ENCODE assay signal across 16 cellular contexts in genomic region chr7:84492565-84493034, GRCh38.
DNase-seq lines count a peak whose midpoint lies in the region; ATAC-seq and TF ChIP-seq lines count a peak whose summit lies in the region.
"Had no signal": no experiment of that assay in that cellular context is flagged by ENCODE, and none has a peak within 500 bp of the region (broad histone marks: within the 10 kb centered on the region; RNA-seq: fewer than 3 reads in every experiment).

No MANE protein-coding gene starts in this region.

- DNase-seq in SHP77 (lab: John Stamatoyannopoulos, UW) (peak; percentile 20 to 35), SHP77 treated with DMSO at 0.1 percent for 48 hours (lab: John Stamatoyannopoulos, UW) (no peak), NCI-H82 (lab: John Stamatoyannopoulos, UW) (peak; percentile 79), medulla oblongata (ENCODE audit: extremely low spot score) (no peak), DMS53 treated with DMSO at 0.1 percent for 48 hours (lab: John Stamatoyannopoulos, UW; ENCODE audit: unreplicated experiment) (no peak), HUDEP-2 (lab: John Stamatoyannopoulos, UW; ENCODE audit: unreplicated experiment in 76 of 76) (no peak)
- DNase-seq in NK-92 treated with Interleukin-12 subunit alpha and Interleukin-12 subunit beta, amount 100 ng/mL, for 24 hours (lab: John Stamatoyannopoulos, UW): no peak
- DNase-seq: activated CD4-positive, alpha-beta T cell treated with anti-CD3 and anti-CD28 coated beads for 4 hours; activated T-cell treated with anti-CD3 and anti-CD28 coated beads for 4 hours; Calu3; esophagus squamous epithelium; IMR-90; NCI-H1105 treated with DMSO at 0.1 percent for 48 hours; stimulated activated CD4-positive, alpha-beta T cell treated with anti-CD3 and anti-CD28 coated beads, Interleukin-12 subunit alpha, Interleukin-12 subunit beta, amount 100 ng/mL, for 4 hours; T-helper 2 cell had no signal

- no peaks in the 10 kb centered on the region for H3K9me3 ChIP-seq in gastroesophageal sphincter
- H3K9me3 ChIP-seq: esophagus squamous epithelium had no signal

- WGBS in gastroesophageal sphincter (ENCODE audit: low coverage in 1 of 2), 2 donors: 85 to 95% methylated on average over 7 of the region's 8 CpGs

- no peaks in the 10 kb centered on the region for H3K27me3 ChIP-seq in gastroesophageal sphincter
- H3K27me3 ChIP-seq: esophagus squamous epithelium had no signal

- H3K4me3 ChIP-seq in gastroesophageal sphincter: no peak overlapping the region
- H3K4me3 ChIP-seq: esophagus squamous epithelium had no signal

- H3K4me1 ChIP-seq in gastroesophageal sphincter: peaks cover 0 to 16% (median 0%) of the 10 kb centered on the region in 3 donors
- H3K4me1 ChIP-seq: esophagus squamous epithelium had no signal

- peak; percentile 28 for ATAC-seq in gastroesophageal sphincter

- no peak for TF ChIP-seq POLR2A in gastroesophageal sphincter (IDR thresholded peaks at IDR 0.05)

- TF ChIP-seq CTCF in gastroesophageal sphincter (IDR thresholded peaks at IDR 0.05): no peak

- no peak for TF ChIP-seq EP300 in gastroesophageal sphincter (IDR thresholded peaks at IDR 0.05)

- no peaks in the 10 kb centered on the region for H3K36me3 ChIP-seq in gastroesophageal sphincter
- H3K36me3 ChIP-seq: esophagus squamous epithelium had no signal

- no peak overlapping the region for H3K27ac ChIP-seq in gastroesophageal sphincter
- H3K27ac ChIP-seq: esophagus squamous epithelium had no signal

Comparison
In these comparisons a context has a peak if more than half of its experiments do, and no peak if none do; other contexts are left out.
1. DNase-seq: peak in SHP77 (2 of 2) and NCI-H82 (single experiment); none in SHP77 treated with DMSO at 0.1 percent for 48 hours (single experiment), medulla oblongata (single experiment), NK-92 treated with Interleukin-12 subunit alpha and Interleukin-12 subunit beta, amount 100 ng/mL, for 24 hours (single experiment), DMS53 treated with DMSO at 0.1 percent for 48 hours (single experiment) and HUDEP-2 (0 of 76).